In genomic region chr11:66914505-66914904, GRCh38 we compare ENCODE assay signal across 19 cellular contexts.
"Had no signal": no experiment of that assay in that cellular context is flagged by ENCODE, and none has a peak within 500 bp of the region (broad histone marks: within the 10 kb centered on the region; RNA-seq: fewer than 3 reads in every experiment).

No MANE protein-coding gene starts in this region.

- H3K4me3 ChIP-seq: esophagus squamous epithelium, gastroesophageal sphincter, left ventricle myocardium inferior, lower lobe of right lung had no signal

- H3K27me3 Mint-ChIP-seq: type B pancreatic cell had no signal

- H3K9me3 Mint-ChIP-seq: effector memory CD8-positive, alpha-beta T cell; memory B cell; mesothelial cell of epicardium; natural killer cell; neural crest cell; stimulated activated effector memory CD8-positive, alpha-beta T cell treated with anti-CD3 and anti-CD28 coated beads, Interleukin-12 subunit alpha, Interleukin-12 subunit beta, amount 100 ng/mL, for 72 hours; type B pancreatic cell had no signal

- H3K36me3 ChIP-seq: esophagus squamous epithelium, gastroesophageal sphincter, left ventricle myocardium inferior, lower lobe of right lung had no signal

- H3K36me3 Mint-ChIP-seq: memory B cell; mesothelial cell of epicardium; natural killer cell; stimulated activated effector memory CD8-positive, alpha-beta T cell treated with anti-CD3 and anti-CD28 coated beads, Interleukin-12 subunit alpha, Interleukin-12 subunit beta, amount 100 ng/mL, for 72 hours; type B pancreatic cell had no signal

- ATAC-seq: effector memory CD8-positive, alpha-beta T cell; gastroesophageal sphincter; lower lobe of right lung; natural killer cell; stimulated activated effector memory CD8-positive, alpha-beta T cell treated with anti-CD3 and anti-CD28 coated beads, Interleukin-12 subunit alpha, Interleukin-12 subunit beta, amount 100 ng/mL, for 72 hours; stimulated activated naive CD8-positive, alpha-beta T cell treated with anti-CD3 and anti-CD28 coated beads, Interleukin-15, Interleukin-2, amounts not matched to agents 100 U/mL and 50 U/mL, for 24 hours had no signal

- H3K27ac Mint-ChIP-seq: effector memory CD8-positive, alpha-beta T cell; memory B cell; mesothelial cell of epicardium; natural killer cell; stimulated activated effector memory CD8-positive, alpha-beta T cell treated with anti-CD3 and anti-CD28 coated beads, Interleukin-12 subunit alpha, Interleukin-12 subunit beta, amount 100 ng/mL, for 72 hours; type B pancreatic cell had no signal

- H3K4me1 Mint-ChIP-seq: memory B cell; mesothelial cell of epicardium; natural killer cell; stimulated activated effector memory CD8-positive, alpha-beta T cell treated with anti-CD3 and anti-CD28 coated beads, Interleukin-12 subunit alpha, Interleukin-12 subunit beta, amount 100 ng/mL, for 72 hours had no signal

- H3K9me3 ChIP-seq: esophagus squamous epithelium, gastroesophageal sphincter, left ventricle myocardium inferior, lower lobe of right lung had no signal

- DNase-seq: effector memory CD8-positive, alpha-beta T cell; esophagus squamous epithelium; foreskin fibroblast; glutamatergic neuron; islet precursor cell; left ventricle myocardium inferior; lower lobe of right lung; natural killer cell; small intestine; stimulated activated CD4-positive, alpha-beta T cell treated with anti-CD3 and anti-CD28 coated beads, Interleukin-2, amount 100 ng/mL, for 48 hours; stimulated activated CD8-positive, alpha-beta memory T cell treated with anti-CD3 and anti-CD28 coated beads, Interleukin-4, amount 100 ng/mL, for 48 hours; stimulated activated naive CD8-positive, alpha-beta T cell treated with anti-CD3 and anti-CD28 coated beads, Interleukin-15, Interleukin-2, amounts not matched to agents 100 U/mL and 50 U/mL, for 24 hours had no signal

- H3K4me1 ChIP-seq: gastroesophageal sphincter, left ventricle myocardium inferior, lower lobe of right lung had no signal

- H3K4me3 Mint-ChIP-seq: effector memory CD8-positive, alpha-beta T cell; memory B cell; mesothelial cell of epicardium; natural killer cell; neural crest cell; stimulated activated effector memory CD8-positive, alpha-beta T cell treated with anti-CD3 and anti-CD28 coated beads, Interleukin-12 subunit alpha, Interleukin-12 subunit beta, amount 100 ng/mL, for 72 hours; type B pancreatic cell had no signal

- H3K27ac ChIP-seq: epithelial cell of prostate, esophagus squamous epithelium, left ventricle myocardium inferior, lower lobe of right lung had no signal

- H3K27me3 ChIP-seq: esophagus squamous epithelium, gastroesophageal sphincter had no signal
